ENCODE assay signal across 13 cellular contexts in genomic region chr9:14304242-14304641, GRCh38.
"Had no signal": no experiment of that assay in that cellular context is flagged by ENCODE, and none has a peak within 500 bp of the region (broad histone marks: within the 10 kb centered on the region; RNA-seq: fewer than 3 reads in every experiment).

No MANE protein-coding gene starts in this region.

- ATAC-seq: activated naive CD8-positive, alpha-beta T cell treated with anti-CD3 and anti-CD28 coated beads, Interleukin-2, amount 50 U/mL, for 24 hours; body of pancreas; foreskin keratinocyte; heart left ventricle; left ventricle myocardium superior; naive thymus-derived CD4-positive, alpha-beta T cell had no signal

- DNase-seq: activated CD4-positive, alpha-beta memory T cell treated with anti-CD3 and anti-CD28 coated beads for 36 hours; activated gamma-delta T cell treated with Interleukin-2 at 50 U/mL for 16 hours; activated naive CD8-positive, alpha-beta T cell treated with anti-CD3 and anti-CD28 coated beads, Interleukin-2, amount 50 U/mL, for 24 hours; activated T-cell treated with anti-CD3 and anti-CD28 coated beads, Interleukin-2, amount 50 U/mL, for 48 hours; body of pancreas; foreskin keratinocyte; heart left ventricle; islet precursor cell; naive thymus-derived CD4-positive, alpha-beta T cell; stimulated activated CD4-positive, alpha-beta T cell treated with anti-CD3 and anti-CD28 coated beads, Interleukin-2, amount 100 ng/mL, for 48 hours; stimulated activated naive CD4-positive, alpha-beta T cell treated with Interleukin-2 at 50 U/mL for 16 hours; testis had no signal
